Comparison of ENCODE assay signal across 8 cellular contexts in the genomic region with DNA sequence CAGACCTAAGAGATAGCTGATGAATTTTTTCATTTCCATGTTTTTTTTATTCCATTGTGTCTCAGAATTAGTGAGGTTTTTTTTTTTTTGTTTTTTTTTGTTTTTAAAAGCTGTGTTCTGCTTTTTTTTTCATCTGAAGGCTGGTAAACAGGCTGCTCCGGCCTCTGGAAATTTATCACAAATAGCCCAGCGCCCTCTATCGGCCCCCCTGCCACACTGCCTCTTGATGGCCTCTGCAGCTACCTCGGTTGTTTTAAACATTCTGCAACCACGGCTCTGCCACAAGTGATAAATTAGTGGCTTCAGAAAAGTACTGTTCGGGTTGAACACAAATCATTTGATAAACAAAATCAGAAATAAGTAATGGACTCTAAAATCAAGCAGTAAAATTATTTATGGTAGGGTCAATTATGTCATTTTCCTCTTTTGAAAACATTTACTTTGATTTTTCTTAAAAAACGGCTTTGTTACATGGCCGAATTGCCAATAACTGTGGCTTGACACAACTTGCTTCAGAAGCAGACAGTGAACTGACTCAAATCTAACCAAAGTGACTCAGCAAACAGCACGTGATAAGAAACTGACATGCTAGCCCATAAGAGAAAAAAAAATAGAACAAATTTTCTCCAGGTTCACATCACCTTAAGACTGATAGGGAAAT.
DNase-seq lines count a peak whose midpoint lies in the region; ATAC-seq and TF ChIP-seq lines count a peak whose summit lies in the region.

No MANE protein-coding gene starts in this region.

- ATAC-seq in HG03135 (IDR thresholded peaks at IDR 0.05; ENCODE audit: unreplicated experiment), result peak; percentile 84
- no peak for ATAC-seq in HG03460 (IDR thresholded peaks at IDR 0.05; ENCODE audit: unreplicated experiment)

- TF ChIP-seq CTCF in GM12875 (IDR thresholded peaks at IDR 0.05; ENCODE audit: borderline replicate concordance, insufficient read depth, low read depth, low read length) (peak; percentile 73), fibroblast of the aortic adventitia (IDR thresholded peaks at IDR 0.05; ENCODE audit: insufficient read depth, low read length) (peak; percentile 75)

- in situ Hi-C loops in ACHN (cut with HindIII; ENCODE audit: low pct_ligation_motif_present, low pct_unique_long_range_greater_than_20kb, low sequenced_read_pairs), result no loop called here

- peak; percentile 55 for DNase-seq in ACHN
- peak; percentile 72 for DNase-seq in NOMO-1 treated with DMSO at 0.1 percent for 48 hours (lab: John Stamatoyannopoulos, UW; ENCODE audit: unreplicated experiment)
- DNase-seq in activated T-cell treated with anti-CD3 and anti-CD28 coated beads for 24 hours (ENCODE audit: low read depth), result peak; percentile 17
- DNase-seq in fibroblast of the aortic adventitia (ENCODE audit: low read depth), result peak; percentile 44
- peak; percentile 52 for DNase-seq in occipital lobe (lab: John Stamatoyannopoulos, UW)

- H3K4me3 ChIP-seq in GM12875 (ENCODE audit: low read depth, low read length) (no peak overlapping the region), fibroblast of the aortic adventitia (ENCODE audit: low read depth, low read length) (no peak overlapping the region)

Comparison
In these comparisons a context has a peak if more than half of its experiments do, and no peak if none do; other contexts are left out.
1. DNase-seq: peak in every context shown above with its lines; median percentile 72 in NOMO-1 treated with DMSO at 0.1 percent for 48 hours; 55 in ACHN; 52 in occipital lobe; 44 in fibroblast of the aortic adventitia; 17 in activated T-cell treated with anti-CD3 and anti-CD28 coated beads for 24 hours.